In the genomic region with DNA sequence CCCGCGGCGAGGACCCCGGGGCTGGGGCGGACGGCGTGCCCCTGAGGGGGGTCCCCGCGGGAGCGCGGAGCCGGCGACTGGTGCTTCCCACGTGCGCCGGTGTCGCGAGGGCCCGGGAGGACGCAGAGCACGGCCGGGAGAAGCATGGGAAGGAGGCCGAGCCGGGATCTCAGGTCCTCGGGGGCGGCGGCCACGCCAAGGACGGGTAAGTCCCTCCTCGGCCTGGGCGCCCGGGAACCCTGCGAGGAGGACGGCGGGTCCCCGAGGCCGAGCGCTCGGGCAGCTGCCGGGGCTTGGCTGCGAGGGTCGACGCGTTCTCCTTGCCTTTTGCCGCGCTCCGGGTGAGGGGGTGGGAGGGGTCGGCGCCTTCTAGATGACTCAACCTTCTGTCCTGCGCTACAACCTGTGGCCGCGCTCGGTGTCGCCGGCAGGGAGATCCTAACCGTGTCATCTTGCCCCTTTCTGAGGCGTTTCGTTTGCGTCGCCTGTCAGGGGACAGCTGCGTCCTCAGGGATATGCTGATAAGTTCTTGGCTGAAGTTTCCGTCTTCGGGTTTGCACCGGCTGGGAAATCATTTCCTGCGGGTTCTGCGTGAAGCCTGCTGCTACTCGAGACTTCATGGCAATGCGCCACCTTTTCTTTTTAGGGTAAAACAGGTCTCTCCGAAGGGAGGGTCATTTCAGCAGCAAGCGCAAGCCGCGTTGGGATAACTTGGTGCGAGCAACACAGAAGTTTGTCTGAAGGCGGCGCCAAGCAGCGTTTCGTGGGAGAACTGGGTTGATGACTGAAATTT, we compare ENCODE assay signal across 8 cellular contexts. TPM values are rescaled to one million over a fixed set of nuclear protein-coding genes. Genes with fewer than 3 reads are reported as not detected.
DNase-seq lines count a peak whose midpoint lies in the region; ATAC-seq and TF ChIP-seq lines count a peak whose summit lies in the region.

No MANE protein-coding gene starts in this region.

- peak overlapping the region; percentile 78 for H3K27ac Mint-ChIP-seq in endothelial cell (ENCODE audit: unreplicated experiment)

- H3K9me3 ChIP-seq in mucosa of descending colon = no peaks in the 10 kb centered on the region

- peaks cover 7% of the 10 kb centered on the region for H3K27me3 Mint-ChIP-seq in endothelial cell (ENCODE audit: unreplicated experiment)

- H3K9me3 Mint-ChIP-seq in endothelial cell (ENCODE audit: unreplicated experiment) = no peaks in the 10 kb centered on the region

- ATAC-seq in HG02870 (IDR thresholded peaks at IDR 0.05; ENCODE audit: unreplicated experiment) = peak; percentile 50
- ATAC-seq in mucosa of descending colon = peak; percentile 59

- H3K36me3 ChIP-seq in mucosa of descending colon (ENCODE audit: low read depth) = no peaks in the 10 kb centered on the region

- peak; percentile 65 for DNase-seq in NK-92 treated with Interleukin-12 subunit alpha and Interleukin-12 subunit beta, amount 100 ng/mL, for 24 hours (lab: John Stamatoyannopoulos, UW)
- DNase-seq in NK-92 (lab: John Stamatoyannopoulos, UW; ENCODE audit: unreplicated experiment) = no peak
- peak; percentile 1 for DNase-seq in NCI-H446 treated with DMSO at 0.1 percent for 48 hours (lab: John Stamatoyannopoulos, UW)
- DNase-seq in activated CD8-positive, alpha-beta memory T cell treated with anti-CD3 and anti-CD28 coated beads for 48 hours (ENCODE audit: low read depth in 2 of 3, low spot score in 2 of 3) = peak; percentile 39 to 52 (median 45)
- peak; percentile 65 for DNase-seq in endothelial cell (ENCODE audit: low spot score)
- peak; percentile 77 to 82 (median 79) for DNase-seq in mucosa of descending colon
- peak; percentile 48 for DNase-seq in stimulated activated CD8-positive, alpha-beta memory T cell treated with anti-CD3 and anti-CD28 coated beads, Interleukin-4, amount 100 ng/mL, for 24 hours (ENCODE audit: low read depth)

- peak overlapping the region; percentile 80 for H3K4me3 ChIP-seq in mucosa of descending colon

- TF ChIP-seq CTCF in endothelial cell (IDR thresholded peaks at IDR 0.05; ENCODE audit: unreplicated experiment) = peak; percentile 14
- peak; percentile 24 for TF ChIP-seq CTCF in mucosa of descending colon (IDR thresholded peaks at IDR 0.05)

- peaks cover 4% of the 10 kb centered on the region for H3K36me3 Mint-ChIP-seq in endothelial cell (ENCODE audit: low read depth, unreplicated experiment)

- peaks cover 12% of the 10 kb centered on the region for H3K4me1 ChIP-seq in mucosa of descending colon (ENCODE audit: low read depth)

- intact Hi-C loops in mucosa of descending colon (cut with DNase I, micrococcal nuclease) = no loop called here

- H3K4me3 Mint-ChIP-seq in endothelial cell (ENCODE audit: unreplicated experiment) = peak overlapping the region; percentile 98

- peaks cover 18% of the 10 kb centered on the region for H3K4me1 Mint-ChIP-seq in endothelial cell (ENCODE audit: unreplicated experiment)

RNA-seq across cellular contexts. Expression of a gene that starts 0.5 kb away (rescaled TPM):
- 49.1 TPM for total RNA-seq in endothelial cell (ENCODE audit: unreplicated experiment)
- 10 to 100 TPM; 46.4 to 63.2 (median 58.4) TPM for total RNA-seq in mucosa of descending colon

RNA-seq across cellular contexts. Expression of a gene that starts 18.8 kb away (rescaled TPM):
- total RNA-seq in endothelial cell (ENCODE audit: unreplicated experiment) (22.5 TPM), mucosa of descending colon (10 to 100 TPM; 34.6 to 76.1 (median 50.5) TPM)
